ENCODE assay signal across 8 cellular contexts in the genomic region with DNA sequence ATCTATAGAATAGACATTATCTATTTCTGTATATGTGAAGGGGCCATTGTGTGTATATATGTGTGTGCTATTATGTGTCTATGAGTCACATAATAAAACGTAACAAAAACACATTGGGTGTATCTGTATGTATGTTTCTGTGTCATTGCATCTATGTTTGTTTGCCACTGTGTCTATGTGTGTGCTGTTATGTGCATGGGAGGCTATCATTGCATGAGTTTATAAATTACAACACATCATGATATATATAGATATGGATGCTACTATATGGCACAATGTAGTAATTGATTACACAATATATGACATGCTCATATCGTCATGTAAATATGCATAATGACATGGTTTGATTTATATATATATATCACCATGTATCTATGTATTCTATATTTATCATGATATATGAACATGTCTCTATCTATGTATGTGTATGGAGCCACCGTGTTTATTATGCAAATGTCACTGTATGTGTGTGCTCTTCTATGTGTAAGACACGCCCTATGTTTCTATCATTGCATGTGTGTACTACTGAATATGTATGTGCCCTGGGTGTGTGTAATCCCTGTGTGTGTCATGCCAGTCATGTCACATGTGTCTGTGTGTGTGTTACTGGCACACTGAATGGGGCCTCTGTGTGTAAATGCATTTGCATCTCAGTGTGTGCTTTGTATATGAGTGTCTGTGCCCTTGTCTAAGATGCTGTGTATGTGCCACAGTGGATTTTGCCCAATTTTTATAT. TPM values are rescaled to one million over a fixed set of nuclear protein-coding genes. Genes with fewer than 3 reads are reported as not detected.
DNase-seq lines count a peak whose midpoint lies in the region; ATAC-seq and TF ChIP-seq lines count a peak whose summit lies in the region.

No MANE protein-coding gene starts in this region.

- H3K9me2 ChIP-seq in OCI-LY7 (ENCODE audit: insufficient read depth, low read length) = no peaks in the 10 kb centered on the region

- H3K9me3 Mint-ChIP-seq in progenitor cell of endocrine pancreas (ENCODE audit: low read depth) = no peaks in the 10 kb centered on the region

- peaks cover 61% of the 10 kb centered on the region for H3K4me1 ChIP-seq in OCI-LY7 (ENCODE audit: insufficient read depth, low read length, poor library complexity, severe bottlenecking)

- H3K4me3 Mint-ChIP-seq in progenitor cell of endocrine pancreas (ENCODE audit: low read depth) = no peak overlapping the region

- no peak overlapping the region for H3K27ac Mint-ChIP-seq in progenitor cell of endocrine pancreas

- no peak for TF ChIP-seq CTCF in OCI-LY7 (conservative IDR thresholded peaks at IDR 0.05; ENCODE audit: low read length)
- no peak for TF ChIP-seq CTCF in dorsolateral prefrontal cortex (IDR thresholded peaks at IDR 0.05 in 54 of 56, conservative IDR thresholded peaks at IDR 0.05 in 2 of 56; ENCODE audit: low read depth in 1 of 56, partially characterized antibody in 56 of 56)
- TF ChIP-seq CTCF in progenitor cell of endocrine pancreas (IDR thresholded peaks at IDR 0.05; ENCODE audit: unreplicated experiment) = no peak

- intact Hi-C loops in OCI-LY7 (cut with micrococcal nuclease; ENCODE audit: unreplicated experiment) = loop anchor here (1.0 to 10.0 kb wide), 5 partner anchors 9 to 825 kb away; a partner anchor contains a TSS
- intact Hi-C loops in dorsolateral prefrontal cortex (cut with DNase I) = loop anchor here in 1 of 2 donors (5.0 kb wide), 1 partner anchor 83 kb away; no protein-coding TSS in a partner anchor

- H3K4me3 ChIP-seq in OCI-LY7 (ENCODE audit: low read depth, low read length, poor library complexity, severe bottlenecking) (peak overlapping the region; percentile 98), dorsolateral prefrontal cortex (peak overlapping the region in 57 of 59 donors; percentile 5 to 80 (median 66))

- 0 out of 2 replicates have a peak, but pooled peaks cover 6% of the 10 kb centered on the region for H4K20me1 ChIP-seq in OCI-LY7 (ENCODE audit: insufficient read depth, low read length)

- no peaks in the 10 kb centered on the region for H3K36me3 Mint-ChIP-seq in progenitor cell of endocrine pancreas (ENCODE audit: insufficient read depth)

- H3K4me1 Mint-ChIP-seq in progenitor cell of endocrine pancreas (ENCODE audit: low read depth) = peaks cover 7% of the 10 kb centered on the region

- peaks cover 0 to 15% (median 0%) of the 10 kb centered on the region in 45 donors for H3K27me3 ChIP-seq in dorsolateral prefrontal cortex

- CTCF ChIA-PET in OCI-LY7 (lab: Charles Lee; ENCODE audit: unreplicated experiment) = interaction anchor here (1.0 to 1.6 kb wide), 2 partner anchors 14 to 88 kb away, joined by 4 to 7 read pairs; no protein-coding TSS in a partner anchor

- DNase-seq in OCI-LY7 (ENCODE audit: low spot score) = peak; percentile 67
- DNase-seq in dorsolateral prefrontal cortex = no peak
- DNase-seq in NCI-H2107 (lab: John Stamatoyannopoulos, UW) = no peak
- no peak for DNase-seq in progenitor cell of endocrine pancreas (ENCODE audit: low spot score, unreplicated experiment)
- DNase-seq in DMS53 (lab: John Stamatoyannopoulos, UW) = no peak
- no peak for DNase-seq in D341Med (ENCODE audit: low spot score)

- H3K27ac ChIP-seq in OCI-LY7 (ENCODE audit: low read depth, low read length, poor library complexity, severe bottlenecking) (peak overlapping the region; percentile 99), dorsolateral prefrontal cortex (peak overlapping the region in 30 of 59 donors; percentile 8 to 92 (median 84))

- H3K4me2 ChIP-seq in OCI-LY7 (ENCODE audit: low read length) = peak overlapping the region; percentile 92

- no peak overlapping the region for H2AFZ ChIP-seq in OCI-LY7 (ENCODE audit: low read length)

- no peaks in the 10 kb centered on the region for H3K9me3 ChIP-seq in OCI-LY7 (ENCODE audit: low read length)

- ATAC-seq in HG02798 (IDR thresholded peaks at IDR 0.05; ENCODE audit: poor library complexity, unreplicated experiment) = peak; percentile 10

- H3K36me3 ChIP-seq in OCI-LY7 (ENCODE audit: insufficient read depth, low read length) = peaks cover 28% of the 10 kb centered on the region

- BruUV-seq in OCI-LY7 (replicated peaks; lab: Mats Ljungman, UMichigan) = TSS peak; percentile 66

- POLR2A ChIA-PET in OCI-LY7 (lab: Charles Lee) = interaction anchor here (4.4 to 8.0 kb wide), 2 partner anchors 13 to 21 kb away, joined by 37 to 179 read pairs; a partner anchor contains a TSS

- H3K79me2 ChIP-seq in OCI-LY7 (ENCODE audit: insufficient read depth, low read depth, low read length) = peaks cover 35% of the 10 kb centered on the region

- peak; percentile 61 for TF ChIP-seq POLR2A in GM15510 (IDR thresholded peaks at IDR 0.05; ENCODE audit: borderline replicate concordance, extremely low read depth, insufficient read length)

- H3K27me3 Mint-ChIP-seq in progenitor cell of endocrine pancreas = peaks cover 20% of the 10 kb centered on the region

RNA-seq across cellular contexts. Expression of a gene that starts 1.4 kb away (rescaled TPM):
- 24.0 TPM in 2 replicates for total RNA-seq in OCI-LY7 (2014; rRNA removed; shearing (Covaris generic))
- total RNA-seq in OCI-LY7 (2022) = 50.6 and 54.4 TPM in 2 replicates
- 100 to 1,000 TPM in 109 of 120 experiments, 10 to 100 TPM in 11; 44.2 to 218 (median 128) TPM for total RNA-seq in dorsolateral prefrontal cortex
- total RNA-seq in progenitor cell of endocrine pancreas = 101 and 105 TPM in 2 replicates

RNA-seq across cellular contexts. Expression of a gene that starts 22.0 kb away (rescaled TPM):
- 41.1 and 56.5 TPM in 2 replicates for total RNA-seq in OCI-LY7 (2014; rRNA removed; shearing (Covaris generic))
- total RNA-seq in OCI-LY7 (2022) (65.5 and 78.4 TPM in 2 replicates), dorsolateral prefrontal cortex (10 to 100 TPM; 34.1 to 73.3 (median 52.1) TPM), progenitor cell of endocrine pancreas (89.6 and 95.7 TPM in 2 replicates)

RNA-seq across cellular contexts. Expression of a gene that starts 49.2 kb away (rescaled TPM):
- not detected in 2 replicates for total RNA-seq in OCI-LY7 (2014; rRNA removed; shearing (Covaris generic))
- total RNA-seq in OCI-LY7 (2022) = not detected in 2 replicates
- total RNA-seq in dorsolateral prefrontal cortex = 1 to 10 TPM in 85 of 120 experiments, under 1 TPM in 35; 0.24 to 8.7 (median 1.6) TPM
- not detected in 2 replicates for total RNA-seq in progenitor cell of endocrine pancreas
